ENCODE assay signal across 11 cellular contexts in the genomic region with DNA sequence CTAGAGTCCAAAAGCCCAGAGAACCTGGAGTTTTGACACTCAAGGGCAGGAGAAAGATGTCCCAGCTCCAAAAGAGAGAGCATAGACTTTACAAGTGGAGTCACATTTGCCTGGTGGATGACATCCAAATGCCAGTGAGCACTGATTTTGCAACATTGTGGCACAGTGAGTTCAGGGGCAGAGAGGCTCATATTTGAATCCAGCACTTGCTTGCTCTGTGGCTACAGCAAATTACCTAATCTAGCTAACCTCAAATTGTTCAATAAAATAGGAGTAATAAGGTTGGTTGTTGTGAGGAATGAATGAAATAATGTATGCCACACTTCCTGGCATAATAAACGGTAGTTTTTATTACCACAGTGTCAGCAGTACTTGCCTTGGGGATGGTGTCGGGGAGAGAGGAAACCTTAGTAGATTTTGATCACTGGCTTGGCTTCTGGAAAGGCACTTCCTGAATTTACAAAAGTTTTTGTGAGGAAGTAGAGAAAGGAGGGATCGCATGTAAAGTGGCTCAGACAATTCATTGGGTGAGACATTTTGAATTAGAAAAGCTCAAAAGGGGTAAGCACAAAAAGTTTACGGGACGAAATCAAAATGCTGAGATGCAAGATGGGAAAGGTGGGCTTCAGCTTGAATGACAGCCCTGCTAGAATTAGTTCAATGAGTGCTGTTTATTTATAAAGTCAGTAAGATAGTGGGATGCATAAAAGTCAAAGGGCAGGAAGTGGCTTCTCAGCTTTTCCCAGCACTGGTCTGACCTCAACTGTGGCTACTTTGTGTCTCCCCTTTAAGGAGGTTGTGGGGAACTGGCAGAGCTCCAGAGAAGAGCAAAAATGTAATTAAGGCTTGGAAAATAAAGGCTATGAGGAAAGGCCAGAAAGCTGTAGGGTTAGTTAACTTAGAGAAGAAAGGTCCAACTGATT.
DNase-seq lines count a peak whose midpoint lies in the region; FAIRE-seq and TF ChIP-seq lines count a peak whose summit lies in the region.
"Had no signal": no experiment of that assay in that cellular context is flagged by ENCODE, and none has a peak within 500 bp of the region (broad histone marks: within the 10 kb centered on the region; RNA-seq: fewer than 3 reads in every experiment).

No MANE protein-coding gene starts in this region.

- H3K36me3 ChIP-seq in fibroblast of lung (ENCODE audit: control insufficient read depth, insufficient read depth, low read length) = no peaks in the 10 kb centered on the region
- H3K36me3 ChIP-seq in parathyroid adenoma (ENCODE audit: control insufficient read depth, insufficient read depth, low read length) = no peaks in the 10 kb centered on the region
- H3K36me3 ChIP-seq: neutrophil had no signal

- FAIRE-seq in GM19239 (lab: Jason Lieb, UNC) (peak; percentile 70), urothelium cell line (lab: Jason Lieb, UNC) (no peak)

- H3K4me1 ChIP-seq in fibroblast of lung (ENCODE audit: control insufficient read depth, extremely low read depth, insufficient read depth, low read length) (no peaks in the 10 kb centered on the region), parathyroid adenoma (peaks cover 4% of the 10 kb centered on the region)

- H2AFZ ChIP-seq in fibroblast of lung (ENCODE audit: low read length) = no peak overlapping the region
- peak overlapping the region; percentile 34 for H2AFZ ChIP-seq in parathyroid adenoma

- TF ChIP-seq CTCF in fibroblast of lung (conservative IDR thresholded peaks at IDR 0.05 in 1 of 2, IDR thresholded peaks at IDR 0.05 in 1 of 2; ENCODE audit: low read depth in 1 of 2, low read length in 2 of 2) (no peak), parathyroid adenoma (IDR thresholded peaks at IDR 0.05) (no peak)

- no peaks in the 10 kb centered on the region for H3K79me2 ChIP-seq in fibroblast of lung (ENCODE audit: control insufficient read depth, insufficient read depth, low read length)
- H3K79me2 ChIP-seq in parathyroid adenoma = no peaks in the 10 kb centered on the region

- H3K4me3 ChIP-seq in fibroblast of lung (replicated peaks in 1 of 4; ENCODE audit: control extremely low read depth in 1 of 4, insufficient read depth in 1 of 4, low read depth in 3 of 4, low read length in 4 of 4) = no peak overlapping the region
- no peak overlapping the region for H3K4me3 ChIP-seq in parathyroid adenoma (ENCODE audit: low read depth, low read length)

- H3K9me3 ChIP-seq in fibroblast of lung (ENCODE audit: control insufficient read depth, insufficient read depth, low read depth, low read length) (no peaks in the 10 kb centered on the region), parathyroid adenoma (ENCODE audit: control insufficient read depth, low read length) (no peaks in the 10 kb centered on the region)
- H3K9me3 ChIP-seq: neutrophil had no signal

- H4K20me1 ChIP-seq in fibroblast of lung (ENCODE audit: control insufficient read depth, extremely low read depth, insufficient read depth, low read length) = no peaks in the 10 kb centered on the region

- H3K4me2 ChIP-seq in fibroblast of lung (ENCODE audit: extremely low read depth, insufficient read depth, low read length) (no peak overlapping the region), parathyroid adenoma (ENCODE audit: low read length) (no peak overlapping the region)

- in situ Hi-C loops in SK-MEL-5 (cut with HindIII; ENCODE audit: low pct_unique_long_range_greater_than_20kb, low sequenced_read_pairs) = no loop called here

- H3K27ac ChIP-seq in fibroblast of lung (ENCODE audit: insufficient read depth, low read length) (no peak overlapping the region), parathyroid adenoma (peak overlapping the region; percentile 11)
- H3K27ac ChIP-seq: neutrophil had no signal

- H3K9ac ChIP-seq in fibroblast of lung (ENCODE audit: insufficient read depth, low read length) (no peak overlapping the region), parathyroid adenoma (no peak overlapping the region)

- DNase-seq in GM19239 (ENCODE audit: insufficient read length, low spot score) = no peak
- peak; percentile 31 for DNase-seq in SK-MEL-5 (ENCODE audit: low read depth, low spot score)
- peak; percentile 23 to 40 for DNase-seq in fibroblast of lung (ENCODE audit: low read depth in 2 of 2)
- DNase-seq in NCI-H2196 treated with DMSO at 0.1 percent for 48 hours (lab: John Stamatoyannopoulos, UW; ENCODE audit: unreplicated experiment) = no peak
- no peak for DNase-seq in urothelium cell line (ENCODE audit: low spot score)
- DNase-seq in cerebellar cortex (ENCODE audit: low spot score) = no peak
- no peak for DNase-seq in NK-92 treated with Interleukin-12 subunit alpha and Interleukin-12 subunit beta, amount 100 ng/mL, for 24 hours (lab: John Stamatoyannopoulos, UW)
- DNase-seq: cerebellar nuclear complex, SW 1271 had no signal

- H3K27me3 ChIP-seq in fibroblast of lung (ENCODE audit: control insufficient read depth, insufficient read depth, low read length) (no peaks in the 10 kb centered on the region), parathyroid adenoma (ENCODE audit: control insufficient read depth, insufficient read depth, low read length) (no peaks in the 10 kb centered on the region)
- H3K27me3 ChIP-seq: neutrophil had no signal

Comparison
In these comparisons a context has a peak if more than half of its experiments do, and no peak if none do; other contexts are left out.
1. DNase-seq: peak in SK-MEL-5 (single experiment) and fibroblast of lung (2 of 2); none in GM19239 (single experiment), NCI-H2196 treated with DMSO at 0.1 percent for 48 hours (single experiment), urothelium cell line (single experiment), cerebellar cortex (single experiment) and NK-92 treated with Interleukin-12 subunit alpha and Interleukin-12 subunit beta, amount 100 ng/mL, for 24 hours (single experiment).